In genomic region chr22:48923909-48924475, GRCh38 we compare ENCODE assay signal across 16 cellular contexts.
A peak's percentile ranks its signal among the peaks of the same experiment; 100 is the strongest.
DNase-seq lines count a peak whose midpoint lies in the region; ATAC-seq, FAIRE-seq and TF ChIP-seq lines count a peak whose summit lies in the region.
"Had no signal": no experiment of that assay in that cellular context is flagged by ENCODE, and none has a peak within 500 bp of the region (broad histone marks: within the 10 kb centered on the region; RNA-seq: fewer than 3 reads in every experiment).

No MANE protein-coding gene starts in this region.

- H3K36me3 ChIP-seq in right atrium auricular region (no peaks in the 10 kb centered on the region), heart right ventricle (no peaks in the 10 kb centered on the region)
- H3K36me3 ChIP-seq: BLaER1 treated with 17β-estradiol and CSF1 and Interleukin-3, amounts not matched to agents 10 nM and 100 nM had no signal

- H3K4me1 ChIP-seq in right atrium auricular region = no peaks in the 10 kb centered on the region
- H3K4me1 ChIP-seq in heart right ventricle = no peaks in the 10 kb centered on the region

- DNase-seq in right atrium auricular region (ENCODE audit: low spot score) = peak; percentile 36
- no peak for DNase-seq in heart right ventricle
- DNase-seq in dorsolateral prefrontal cortex = peak in 1 of 10 donors; percentile 9
- peak; percentile 66 for DNase-seq in pons (ENCODE audit: low spot score)
- no peak for DNase-seq in GM12891 (ENCODE audit: insufficient read length, low spot score)
- no peak for DNase-seq in NOMO-1 treated with dmso at 0.1 percent for 144 hours (lab: John Stamatoyannopoulos, UW; ENCODE audit: unreplicated experiment)
- no peak for DNase-seq in NCI-H1417 treated with DMSO at 0.1 percent for 48 hours (lab: John Stamatoyannopoulos, UW)
- DNase-seq: CD8-positive, alpha-beta memory T cell; DND-41; IMR-90; NCI-H1048; NCI-H146; NCI-H2081 treated with DMSO at 0.1 percent for 48 hours had no signal

- H3K9me3 ChIP-seq in right atrium auricular region (no peaks in the 10 kb centered on the region), heart right ventricle (no peaks in the 10 kb centered on the region)

- H3K4me3 ChIP-seq in right atrium auricular region (no peak overlapping the region), heart right ventricle (no peak overlapping the region), dorsolateral prefrontal cortex (no peak overlapping the region)
- H3K4me3 ChIP-seq: BLaER1 treated with 17β-estradiol and CSF1 and Interleukin-3, amounts not matched to agents 10 nM and 100 nM had no signal

- TF ChIP-seq CTCF in right atrium auricular region (IDR thresholded peaks at IDR 0.05) (no peak), heart right ventricle (IDR thresholded peaks at IDR 0.05) (no peak), dorsolateral prefrontal cortex (IDR thresholded peaks at IDR 0.05 in 54 of 56, conservative IDR thresholded peaks at IDR 0.05 in 2 of 56; ENCODE audit: low read depth in 1 of 56, partially characterized antibody in 56 of 56) (no peak)

- intact Hi-C loops in heart right ventricle (cut with DNase I) (no loop called here), dorsolateral prefrontal cortex (cut with DNase I) (loop anchor here (2.0 to 10.0 kb wide), 4 partner anchors 19 to 349 kb away; no protein-coding TSS in a partner anchor)

- H3K27ac ChIP-seq in right atrium auricular region (no peak overlapping the region), heart right ventricle (no peak overlapping the region), dorsolateral prefrontal cortex (peak overlapping the region in 55 of 59 donors; percentile 2 to 99 (median 75))
- H3K27ac ChIP-seq: BLaER1 treated with 17β-estradiol and CSF1 and Interleukin-3, amounts not matched to agents 10 nM and 100 nM had no signal

- TF ChIP-seq POLR2A in GM12891 (IDR thresholded peaks at IDR 0.05; ENCODE audit: low read depth, low read length) = no peak

- WGBS in heart right ventricle, 2 donors = 71 to 72% methylated on average over 10 of the region's 10 CpGs

- ATAC-seq in heart right ventricle (no peak), HG03469 (IDR thresholded peaks at IDR 0.05; ENCODE audit: unreplicated experiment) (no peak)

- H3K27me3 ChIP-seq in right atrium auricular region = no peaks in the 10 kb centered on the region
- peaks cover 0 to 45% (median 15%) of the 10 kb centered on the region in 7 donors for H3K27me3 ChIP-seq in heart right ventricle
- H3K27me3 ChIP-seq in dorsolateral prefrontal cortex = peaks cover 0 to 13% (median 0%) of the 10 kb centered on the region in 45 donors

- no peak for FAIRE-seq in GM12891 (lab: Jason Lieb, UNC)
- FAIRE-seq: HTR-8/SVneo had no signal

TF ChIP-seq in GM12891, 5 proteins besides CTCF, POLR2A, EP300 and RAD21:
- TF ChIP-seq POLR2AphosphoS5 (IDR thresholded peaks at IDR 0.05; ENCODE audit: low read depth, low read length) = no peak
- TF ChIP-seq SPI1 (IDR thresholded peaks at IDR 0.05; ENCODE audit: low read depth, low read length) = no peak
- no peak for TF ChIP-seq PAX5 (IDR thresholded peaks at IDR 0.05; ENCODE audit: insufficient read depth, low read length, severe bottlenecking)
- no peak for TF ChIP-seq POU2F2 (IDR thresholded peaks at IDR 0.05; ENCODE audit: low read depth, low read length)
- no peak for TF ChIP-seq TAF1 (IDR thresholded peaks at IDR 0.05; ENCODE audit: low read depth, low read length)

Comparison
In these comparisons a context has a peak if more than half of its experiments do, and no peak if none do; other contexts are left out.
1. DNase-seq: peak in right atrium auricular region (single experiment) and pons (single experiment); none in heart right ventricle (0 of 2), GM12891 (single experiment), NOMO-1 treated with dmso at 0.1 percent for 144 hours (single experiment) and NCI-H1417 treated with DMSO at 0.1 percent for 48 hours (single experiment).
2. H3K27ac ChIP-seq: peak in dorsolateral prefrontal cortex (55 of 59); none in right atrium auricular region (0 of 2) and heart right ventricle (0 of 10).
3. intact Hi-C loops: an anchor here in dorsolateral prefrontal cortex (2.0 to 10.0 kb wide); none called in heart right ventricle.